10 cellular contexts compared by ENCODE assay signal in genomic region chr1:244361764-244362473, GRCh38.
DNase-seq lines count a peak whose midpoint lies in the region; ATAC-seq and TF ChIP-seq lines count a peak whose summit lies in the region.
"Had no signal": no experiment of that assay in that cellular context is flagged by ENCODE, and none has a peak within 500 bp of the region (broad histone marks: within the 10 kb centered on the region; RNA-seq: fewer than 3 reads in every experiment).

No MANE protein-coding gene starts in this region.

- H3K27ac ChIP-seq in substantia nigra (ENCODE audit: low read depth, low read length, poor library complexity, severe bottlenecking), result peak overlapping the region; percentile 17
- H3K27ac ChIP-seq: 22Rv1 had no signal

- no peak overlapping the region for H3K4me3 ChIP-seq in cardiac fibroblast (replicated peaks in 1 of 2; ENCODE audit: low read depth in 2 of 2, low read length in 2 of 2)

- intact Hi-C loops in cardiac septum (cut with DNase I), result no loop called here

- no peak for ATAC-seq in GM21515 (IDR thresholded peaks at IDR 0.05; ENCODE audit: unreplicated experiment)
- ATAC-seq: activated T-cell treated with anti-CD3 and anti-CD28 coated beads, Interleukin-2, amount 50 U/mL, for 4 hours had no signal

- no peak for TF ChIP-seq CTCF in cardiac fibroblast (IDR thresholded peaks at IDR 0.05; ENCODE audit: low read depth, low read length)

- peak; percentile 57 for DNase-seq in DMS153 (lab: John Stamatoyannopoulos, UW)
- no peak for DNase-seq in DMS153 treated with DMSO at 0.1 percent for 48 hours (lab: John Stamatoyannopoulos, UW; ENCODE audit: unreplicated experiment)
- DNase-seq in cardiac fibroblast (ENCODE audit: low read depth in 2 of 2), result peak; percentile 72 to 74
- peak; percentile 85 for DNase-seq in kidney tubule cell (ENCODE audit: low spot score)
- peak in 2 of 49 donors; percentile 5 to 11 for DNase-seq in substantia nigra (lab: John Stamatoyannopoulos, UW)
- DNase-seq in NCI-H2107 (lab: John Stamatoyannopoulos, UW), result no peak
- DNase-seq in cardiac septum (ENCODE audit: low spot score), result no peak
- DNase-seq: activated T-cell treated with anti-CD3 and anti-CD28 coated beads, Interleukin-2, amount 50 U/mL, for 4 hours had no signal

Comparison
In these comparisons a context has a peak if more than half of its experiments do, and no peak if none do; other contexts are left out.
1. DNase-seq: peak in DMS153 (single experiment), cardiac fibroblast (2 of 2) and kidney tubule cell (single experiment); none in DMS153 treated with DMSO at 0.1 percent for 48 hours (single experiment), NCI-H2107 (single experiment) and cardiac septum (single experiment).